ENCODE assay signal across 1 cellular context in genomic region chr1:190551638-190552037, GRCh38.
TF ChIP-seq lines count a peak whose summit lies in the region.

No MANE protein-coding gene starts in this region.

TF ChIP-seq in GM23338, 12 proteins besides CTCF, POLR2A, EP300 and RAD21 (continued from another document):
- no peak for TF ChIP-seq ZNF462 (CRISPR knock-in tag; IDR thresholded peaks at IDR 0.05)
